Comparison of ENCODE assay signal across 14 cellular contexts in the genomic region with DNA sequence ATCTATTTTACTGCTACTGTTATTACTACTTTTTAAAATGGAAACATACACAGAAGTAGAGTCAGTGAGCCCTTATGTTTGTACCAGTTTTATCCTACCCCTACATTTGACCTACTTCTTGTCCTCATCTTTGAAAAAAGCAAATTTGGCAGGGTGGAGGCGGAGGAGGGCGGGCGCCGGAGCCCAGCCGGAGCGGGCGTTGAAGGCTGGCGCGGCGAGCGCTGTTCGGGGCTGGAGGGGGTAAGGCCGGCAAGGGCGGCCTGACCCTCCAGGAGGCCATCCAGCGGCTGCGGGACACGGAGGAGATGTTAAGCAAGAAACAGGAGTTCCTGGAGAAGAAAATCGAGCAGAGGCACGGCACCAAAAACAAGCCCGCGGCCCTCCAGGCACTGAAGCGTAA.
"Had no signal": no experiment of that assay in that cellular context is flagged by ENCODE, and none has a peak within 500 bp of the region (broad histone marks: within the 10 kb centered on the region; RNA-seq: fewer than 3 reads in every experiment).

No MANE protein-coding gene starts in this region.

- H2AFZ ChIP-seq: neural progenitor cell had no signal

- ATAC-seq: activated T-cell treated with anti-CD3 and anti-CD28 coated beads, Interleukin-2, amount 50 U/mL, for 4 hours; right cardiac atrium had no signal

- H3K4me1 ChIP-seq: SJCRH30 had no signal

- H3K9me3 Mint-ChIP-seq: activated naive CD8-positive, alpha-beta T cell treated with anti-CD3 and anti-CD28 coated beads, Interleukin-2, amount 10 ng/mL, durations not matched to agents 7 days and 5 days; activated T-cell treated with anti-CD3 and anti-CD28 coated beads, Interleukin-2, amount 50 U/mL, for 4 hours; immature natural killer cell; neural progenitor cell had no signal

- H3K4me3 ChIP-seq: neural progenitor cell, SJCRH30, tibial artery had no signal

- H3K27me3 Mint-ChIP-seq: activated naive CD8-positive, alpha-beta T cell treated with anti-CD3 and anti-CD28 coated beads, Interleukin-2, amount 10 ng/mL, durations not matched to agents 7 days and 5 days had no signal

- H3K27me3 ChIP-seq: neural progenitor cell, SJCRH30, tibial artery had no signal

- FAIRE-seq: endometrium, small intestine had no signal

- DNase-seq: activated naive CD8-positive, alpha-beta T cell treated with anti-CD3 and anti-CD28 coated beads, Interleukin-2, amount 10 ng/mL, durations not matched to agents 7 days and 5 days; anterior cingulate cortex; glutamatergic neuron; immature natural killer cell; mesenchymal stem cell; SJCRH30; SW 1271; tibial artery; WERI-Rb-1 had no signal

- H3K9me3 ChIP-seq: SJCRH30, tibial artery had no signal

- H3K9ac ChIP-seq: neural progenitor cell had no signal

- H3K27ac Mint-ChIP-seq: activated naive CD8-positive, alpha-beta T cell treated with anti-CD3 and anti-CD28 coated beads, Interleukin-2, amount 10 ng/mL, durations not matched to agents 7 days and 5 days; neural progenitor cell had no signal

- H3K27ac ChIP-seq: neural progenitor cell, SJCRH30, tibial artery, WERI-Rb-1 had no signal

- H3K4me2 ChIP-seq: neural progenitor cell had no signal

- H3K36me3 ChIP-seq: neural progenitor cell had no signal

- H3K4me3 Mint-ChIP-seq: activated naive CD8-positive, alpha-beta T cell treated with anti-CD3 and anti-CD28 coated beads, Interleukin-2, amount 10 ng/mL, durations not matched to agents 7 days and 5 days; activated T-cell treated with anti-CD3 and anti-CD28 coated beads, Interleukin-2, amount 50 U/mL, for 4 hours; immature natural killer cell; neural progenitor cell had no signal
